ENCODE assay signal across 8 cellular contexts in the genomic region with DNA sequence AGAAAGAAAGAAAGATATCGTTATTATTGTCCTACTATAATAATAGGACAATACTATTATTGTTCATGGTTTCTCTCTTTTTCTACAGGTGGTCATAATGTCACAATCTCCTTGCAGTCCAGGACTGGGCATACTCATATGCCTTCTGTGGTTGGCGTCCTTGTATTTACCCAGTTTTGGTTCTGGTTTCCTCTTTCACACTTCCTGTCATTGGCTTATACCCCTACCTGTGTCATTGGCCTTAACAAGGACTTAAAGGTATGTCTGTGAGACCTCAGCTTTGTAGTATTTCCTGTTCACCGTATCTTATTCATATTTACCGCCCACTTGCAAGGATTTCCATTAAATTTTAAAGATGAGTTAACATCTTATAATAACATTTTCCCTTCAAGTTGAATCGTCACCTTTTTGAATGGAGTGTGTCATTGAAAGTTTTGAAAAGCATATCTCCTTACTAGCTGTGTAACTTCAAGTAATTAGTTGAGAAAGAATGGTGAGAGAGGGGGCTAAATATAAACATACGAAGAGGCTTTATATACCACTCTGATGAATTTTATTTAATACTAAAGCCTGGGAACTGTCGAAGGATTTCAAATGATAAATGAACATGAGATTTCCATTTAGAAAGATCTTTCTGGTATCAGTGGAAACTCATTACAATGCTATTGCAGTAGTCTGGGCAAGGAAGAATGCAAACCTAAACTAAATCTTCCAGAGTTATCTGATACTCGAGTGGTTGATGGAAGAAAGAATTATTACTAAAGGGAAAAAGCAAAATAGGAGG. TPM values are rescaled to one million over a fixed set of nuclear protein-coding genes. Genes with fewer than 3 reads are reported as not detected.
DNase-seq lines count a peak whose midpoint lies in the region; ATAC-seq and TF ChIP-seq lines count a peak whose summit lies in the region.

No MANE protein-coding gene starts in this region.

- peak; percentile 81 to 82 for ATAC-seq in activated T-cell treated with anti-CD3 and anti-CD28 coated beads, Interleukin-2, amount 50 U/mL, for 4 hours
- ATAC-seq in T-helper 17 cell (no peak), left lung (no peak), GM21423 (IDR thresholded peaks at IDR 0.05; ENCODE audit: unreplicated experiment) (no peak)

- H3K4me1 Mint-ChIP-seq in activated T-cell treated with anti-CD3 and anti-CD28 coated beads, Interleukin-2, amount 50 U/mL, for 4 hours (ENCODE audit: low read depth), result peaks cover 17% of the 10 kb centered on the region
- peaks cover 13% of the 10 kb centered on the region for H3K4me1 Mint-ChIP-seq in T-helper 17 cell

- no peak for TF ChIP-seq EP300 in tibial nerve (IDR thresholded peaks at IDR 0.05)

- peak overlapping the region; percentile 11 for H3K27ac Mint-ChIP-seq in T-helper 17 cell

- H3K36me3 Mint-ChIP-seq in activated T-cell treated with anti-CD3 and anti-CD28 coated beads, Interleukin-2, amount 50 U/mL, for 4 hours (ENCODE audit: insufficient read depth), result peaks cover 34% of the 10 kb centered on the region
- peaks cover 5% of the 10 kb centered on the region for H3K36me3 Mint-ChIP-seq in T-helper 17 cell (ENCODE audit: low read depth)

- peaks cover 0 to 68% of the 10 kb centered on the region in 2 donors for H3K36me3 ChIP-seq in left lung
- peaks cover 0 to 22% (median 0%) of the 10 kb centered on the region in 3 donors for H3K36me3 ChIP-seq in tibial nerve

- H3K27ac ChIP-seq in left lung, result peak overlapping the region; percentile 55 to 74
- peak overlapping the region in 3 of 4 donors; percentile 9 to 82 (median 78) for H3K27ac ChIP-seq in tibial nerve

- TF ChIP-seq POLR2A in tibial nerve (IDR thresholded peaks at IDR 0.05), result no peak

- H3K4me3 Mint-ChIP-seq in activated T-cell treated with anti-CD3 and anti-CD28 coated beads, Interleukin-2, amount 50 U/mL, for 4 hours, result no peak overlapping the region
- H3K4me3 Mint-ChIP-seq in T-helper 17 cell, result no peak overlapping the region

- intact Hi-C loops in left lung (cut with DNase I), result no loop called here

- H3K9me3 Mint-ChIP-seq in activated T-cell treated with anti-CD3 and anti-CD28 coated beads, Interleukin-2, amount 50 U/mL, for 4 hours, result no peaks in the 10 kb centered on the region

- no peaks in the 10 kb centered on the region for H3K27me3 ChIP-seq in left lung
- H3K27me3 ChIP-seq in tibial nerve, result no peaks in the 10 kb centered on the region

- H3K27me3 Mint-ChIP-seq in activated T-cell treated with anti-CD3 and anti-CD28 coated beads, Interleukin-2, amount 50 U/mL, for 4 hours (ENCODE audit: low read depth), result no peaks in the 10 kb centered on the region
- H3K27me3 Mint-ChIP-seq in T-helper 17 cell, result no peaks in the 10 kb centered on the region

- H3K4me3 ChIP-seq in left lung, result no peak overlapping the region
- no peak overlapping the region for H3K4me3 ChIP-seq in tibial nerve

- WGBS in tibial nerve, 2 donors, result 69 to 72% methylated on average over 8 of the region's 8 CpGs

- no peak for TF ChIP-seq CTCF in left lung (IDR thresholded peaks at IDR 0.05)
- TF ChIP-seq CTCF in tibial nerve (IDR thresholded peaks at IDR 0.05), result no peak

- H3K4me1 ChIP-seq in left lung, result peaks cover 10 to 11% of the 10 kb centered on the region in 2 donors
- peaks cover 0 to 28% (median 9%) of the 10 kb centered on the region in 4 donors for H3K4me1 ChIP-seq in tibial nerve

- no peak for DNase-seq in activated T-cell treated with anti-CD3 and anti-CD28 coated beads, Interleukin-2, amount 50 U/mL, for 4 hours
- DNase-seq in activated T-cell treated with anti-CD3 and anti-CD28 coated beads, Interleukin-2, amount 50 U/mL, for 1 hour, result no peak
- DNase-seq in T-helper 17 cell (no peak), left lung (no peak), tibial nerve (ENCODE audit: low spot score in 2 of 2) (no peak), SW 1271 (lab: John Stamatoyannopoulos, UW) (no peak)
- no peak for DNase-seq in stimulated activated CD4-positive, alpha-beta T cell treated with anti-CD3 and anti-CD28 coated beads, Interleukin-1b, Interleukin-23, amount 100 ng/mL, for 48 hours

- H3K9me3 ChIP-seq in T-helper 17 cell (ENCODE audit: control insufficient read depth, low read length, poor library complexity, severe bottlenecking) (no peaks in the 10 kb centered on the region), left lung (no peaks in the 10 kb centered on the region), tibial nerve (no peaks in the 10 kb centered on the region)

RNA-seq across cellular contexts. Expression of gene HTR2B, which starts 36.6 kb away (rescaled TPM):
- under 1 TPM in 2 of 3 donors, not detected in 1; 0.08 to 0.23 TPM for total RNA-seq in activated T-cell treated with anti-CD3 and anti-CD28 coated beads, Interleukin-2, amount 50 U/mL, for 4 hours
- not detected for total RNA-seq in T-helper 17 cell
- total RNA-seq in left lung, result 1 to 10 TPM in 1 of 2 donors, under 1 TPM in 1; 0.94 to 1.1 TPM
- under 1 TPM in 3 of 4 donors, not detected in 1; 0.20 to 0.60 (median 0.42) TPM for total RNA-seq in tibial nerve

RNA-seq across cellular contexts. Expression of gene ARMC9, which starts 37.0 kb away (rescaled TPM):
- 1 to 10 TPM; 3.3 to 6.4 (median 5.9) TPM for total RNA-seq in activated T-cell treated with anti-CD3 and anti-CD28 coated beads, Interleukin-2, amount 50 U/mL, for 4 hours
- total RNA-seq in T-helper 17 cell (under 1 TPM; 0.37 to 0.73 TPM), left lung (10 to 100 TPM; 35.8 to 40.6 TPM), tibial nerve (10 to 100 TPM in 3 of 4 donors, 1 to 10 TPM in 1; 8.7 to 30.0 (median 18.6) TPM)

Comparison
In these comparisons a context has a peak if more than half of its experiments do, and no peak if none do; other contexts are left out.
1. ATAC-seq: peak in activated T-cell treated with anti-CD3 and anti-CD28 coated beads, Interleukin-2, amount 50 U/mL, for 4 hours (2 of 2); none in T-helper 17 cell (single experiment), left lung (single experiment) and GM21423 (single experiment).